ENCODE assay signal across 8 cellular contexts in the genomic region with DNA sequence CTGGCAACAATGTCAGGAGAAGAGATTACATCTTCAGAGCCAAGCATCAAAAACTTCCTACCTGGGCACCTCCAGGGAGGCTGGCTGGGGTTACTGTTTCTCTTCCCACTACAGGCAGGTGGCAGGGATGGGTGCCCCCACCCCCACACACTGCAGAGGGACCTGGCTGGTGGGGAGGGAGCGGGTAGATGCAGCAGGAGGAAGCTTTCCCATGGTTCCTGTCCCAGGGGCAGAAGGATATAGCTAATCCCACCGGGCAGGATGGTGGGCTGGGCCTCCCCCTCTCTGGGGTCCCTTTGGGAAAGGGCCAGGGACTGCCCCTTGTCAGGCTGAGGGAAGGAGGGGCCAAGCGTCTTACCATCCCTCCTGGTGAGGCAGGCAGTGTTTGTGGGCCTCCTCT. TPM values are rescaled to one million over a fixed set of nuclear protein-coding genes. Genes with fewer than 3 reads are reported as not detected.
A peak's percentile ranks its signal among the peaks of the same experiment; 100 is the strongest.
DNase-seq lines count a peak whose midpoint lies in the region; ATAC-seq and TF ChIP-seq lines count a peak whose summit lies in the region.

No MANE protein-coding gene starts in this region.

- H3K27me3 ChIP-seq in DND-41 (ENCODE audit: insufficient read depth, low read length, poor library complexity), result peaks cover 73% of the 10 kb centered on the region

- H2AFZ ChIP-seq in DND-41 (ENCODE audit: low read depth, low read length), result no peak overlapping the region

- peaks cover 11% of the 10 kb centered on the region; the same call in 1 of the 2 replicates for H4K20me1 ChIP-seq in DND-41 (ENCODE audit: insufficient read depth, low read length)

- H3K4me2 ChIP-seq in DND-41 (ENCODE audit: insufficient read depth, low read length), result 0 out of 2 replicates have a peak overlapping the region, but pooled peaks have one; percentile 55

- DNase-seq in DND-41 (no peak), SK-N-MC (ENCODE audit: low read depth, low spot score) (no peak), fibroblast of pulmonary artery (ENCODE audit: low read depth) (no peak), pons (ENCODE audit: low spot score) (peak; percentile 36), posterior vena cava (ENCODE audit: low spot score) (no peak), cerebellum (ENCODE audit: low spot score) (no peak), NCI-H2029 treated with DMSO at 0.1 percent for 48 hours (lab: John Stamatoyannopoulos, UW) (no peak), NCI-H446 treated with DMSO at 0.1 percent for 48 hours (lab: John Stamatoyannopoulos, UW) (no peak)

- H3K36me3 ChIP-seq in DND-41 (ENCODE audit: insufficient read depth, low read length), result no peaks in the 10 kb centered on the region
- H3K36me3 ChIP-seq in SK-N-MC (ENCODE audit: insufficient read depth, low read length), result no peaks in the 10 kb centered on the region

- no peak overlapping the region for H3K9ac ChIP-seq in DND-41 (ENCODE audit: low read depth, low read length)
- H3K9ac ChIP-seq in SK-N-MC (ENCODE audit: insufficient read length), result no peak overlapping the region

- H3K27ac ChIP-seq in DND-41 (ENCODE audit: low read length) (no peak overlapping the region), SK-N-MC (no peak overlapping the region)

- no peak for ATAC-seq in DND-41 (ENCODE audit: insufficient read depth, low read depth)

- peaks cover 2% of the 10 kb centered on the region; the same call in 1 of the 2 replicates for H3K4me1 ChIP-seq in DND-41 (ENCODE audit: insufficient read depth, low read length)

- H3K9me3 ChIP-seq in DND-41 (ENCODE audit: insufficient read depth, low read length, severe bottlenecking) (no peaks in the 10 kb centered on the region), SK-N-MC (ENCODE audit: low read depth, low read length) (no peaks in the 10 kb centered on the region)

- H3K79me2 ChIP-seq in DND-41 (ENCODE audit: insufficient read depth, low read length), result no peaks in the 10 kb centered on the region

- H3K4me3 ChIP-seq in DND-41 (ENCODE audit: low read depth in 1 of 2, low read length in 2 of 2) (no peak overlapping the region), SK-N-MC (peak overlapping the region; percentile 75), fibroblast of pulmonary artery (replicated peaks; ENCODE audit: low read depth, low read length) (peak overlapping the region; percentile 56)

- intact Hi-C loops in posterior vena cava (cut with DNase I), result no loop called here

- TF ChIP-seq CTCF in DND-41 (IDR thresholded peaks at IDR 0.05; ENCODE audit: borderline replicate concordance, extremely low read depth, low read length, poor library complexity, severe bottlenecking) (no peak), fibroblast of pulmonary artery (IDR thresholded peaks at IDR 0.05; ENCODE audit: low read length, missing control alignments) (no peak)

RNA-seq across cellular contexts. Expression of a gene that starts 16.7 kb away (rescaled TPM):
- total RNA-seq in posterior vena cava (10 to 100 TPM; 27.4 to 28.5 TPM), cerebellum (119 TPM)

RNA-seq across cellular contexts. Expression of a gene that starts 42.9 kb away (rescaled TPM):
- total RNA-seq in posterior vena cava (under 1 TPM in 1 of 2 donors, not detected in 1; 0.05 TPM), cerebellum (0.54 TPM)

Comparison
In these comparisons a context has a peak if more than half of its experiments do, and no peak if none do; other contexts are left out.
1. H3K4me3 ChIP-seq: peak in SK-N-MC (single experiment) and fibroblast of pulmonary artery (single experiment); none in DND-41 (0 of 2).